1 cellular context compared by ENCODE assay signal in genomic region chr5:115841382-115842088, GRCh38.
TF ChIP-seq lines count a peak whose summit lies in the region.

AP3S1 (plus strand) TSS chr5:115841935; CDS start chr5:115842038, 103 bp downstream.
ATG12 (minus strand) TSS chr5:115841565; CDS start chr5:115841552, 13 bp downstream.

TF ChIP-seq in HepG2, 621 proteins besides CTCF, POLR2A, EP300 and RAD21 (continued from another document and continues in another):
- TF ChIP-seq MTERF4 (CRISPR knock-in tag; IDR thresholded peaks at IDR 0.05): peak; percentile 80
- TF ChIP-seq KLF12 (CRISPR knock-in tag; IDR thresholded peaks at IDR 0.05; ENCODE audit: borderline replicate concordance): peak; percentile 61; the same call in 1 of the 2 replicates
- peak; percentile 88 for TF ChIP-seq SAP130 (CRISPR knock-in tag; IDR thresholded peaks at IDR 0.05; ENCODE audit: low read depth)
- TF ChIP-seq KMT2A (CRISPR knock-in tag; IDR thresholded peaks at IDR 0.05): peak; percentile 80
- peak; percentile 75 for TF ChIP-seq KDM3A (CRISPR knock-in tag; IDR thresholded peaks at IDR 0.05; ENCODE audit: low read depth)
- TF ChIP-seq ZFP82 (CRISPR knock-in tag; IDR thresholded peaks at IDR 0.05; ENCODE audit: borderline replicate concordance): peak; percentile 22; the same call in 1 of the 2 replicates
- TF ChIP-seq ZNF710 (CRISPR knock-in tag; IDR thresholded peaks at IDR 0.05; ENCODE audit: borderline replicate concordance): peak; percentile 38; the same call in 1 of the 2 replicates
- TF ChIP-seq PAX8 (CRISPR knock-in tag; IDR thresholded peaks at IDR 0.05; ENCODE audit: borderline replicate concordance): no peak
- TF ChIP-seq THAP8 (CRISPR knock-in tag; IDR thresholded peaks at IDR 0.05; ENCODE audit: borderline replicate concordance): no peak
- TF ChIP-seq SP2 (CRISPR knock-in tag; IDR thresholded peaks at IDR 0.05): 0 out of 2 replicates have a peak, but pooled peaks have one; percentile 6
- peak; percentile 53; the same call in 1 of the 2 replicates for TF ChIP-seq RXRA (CRISPR knock-in tag; IDR thresholded peaks at IDR 0.05)
- no peak; the same call in 1 of the 2 replicates for TF ChIP-seq USF2 (IDR thresholded peaks at IDR 0.05; ENCODE audit: low read depth, low read length)
- peak; percentile 44; the same call in 1 of the 2 replicates for TF ChIP-seq USF2 (CRISPR knock-in tag; IDR thresholded peaks at IDR 0.05; ENCODE audit: borderline replicate concordance)
- TF ChIP-seq ZNF20 (CRISPR knock-in tag; IDR thresholded peaks at IDR 0.05): peak; percentile 66; the same call in 1 of the 2 replicates
- peak; percentile 90 for TF ChIP-seq ZNF841 (CRISPR knock-in tag; IDR thresholded peaks at IDR 0.05; ENCODE audit: borderline replicate concordance)
- TF ChIP-seq MNT (IDR thresholded peaks at IDR 0.05): peak; percentile 70
- no peak for TF ChIP-seq NR2F1 (CRISPR knock-in tag; IDR thresholded peaks at IDR 0.05)
- peak; percentile 85; the same call in 1 of the 2 replicates for TF ChIP-seq ZSCAN20 (CRISPR knock-in tag; IDR thresholded peaks at IDR 0.05; ENCODE audit: borderline replicate concordance)
- TF ChIP-seq ZBTB7B (CRISPR knock-in tag; IDR thresholded peaks at IDR 0.05): peak; percentile 80
- peak; percentile 76; the same call in 1 of the 2 replicates for TF ChIP-seq ZNF747 (CRISPR knock-in tag; IDR thresholded peaks at IDR 0.05; ENCODE audit: borderline replicate concordance)
- TF ChIP-seq HNRNPK (IDR thresholded peaks at IDR 0.05; ENCODE audit: low read depth, low read length, poor library complexity, severe bottlenecking): no peak
- 0 out of 2 replicates have a peak, but pooled peaks have one; percentile 87 for TF ChIP-seq RNF219 (CRISPR knock-in tag; IDR thresholded peaks at IDR 0.05)
- peak; percentile 95 for TF ChIP-seq ZSCAN9 (CRISPR knock-in tag; IDR thresholded peaks at IDR 0.05; ENCODE audit: borderline replicate concordance)
- peak; percentile 22 for TF ChIP-seq PHF21A (CRISPR knock-in tag; IDR thresholded peaks at IDR 0.05)
- TF ChIP-seq HOXA7 (CRISPR knock-in tag; IDR thresholded peaks at IDR 0.05): peak; percentile 91; the same call in 1 of the 2 replicates
- TF ChIP-seq MYC (CRISPR knock-in tag; IDR thresholded peaks at IDR 0.05; ENCODE audit: borderline replicate concordance): peak; percentile 88
- peak; percentile 82; the same call in 1 of the 2 replicates for TF ChIP-seq ZNF235 (CRISPR knock-in tag; IDR thresholded peaks at IDR 0.05; ENCODE audit: borderline replicate concordance)
- 0 out of 2 replicates have a peak, but pooled peaks have one; percentile 20 for TF ChIP-seq ZNF451 (CRISPR knock-in tag; IDR thresholded peaks at IDR 0.05)
- peak; percentile 94 for TF ChIP-seq ZNF441 (CRISPR knock-in tag; IDR thresholded peaks at IDR 0.05; ENCODE audit: borderline replicate concordance)
- peak; percentile 96 for TF ChIP-seq ELF4 (CRISPR knock-in tag; IDR thresholded peaks at IDR 0.05; ENCODE audit: borderline replicate concordance)
- peak; percentile 92 for TF ChIP-seq ZNF879 (CRISPR knock-in tag; IDR thresholded peaks at IDR 0.05)
- TF ChIP-seq RFXAP (CRISPR knock-in tag; IDR thresholded peaks at IDR 0.05; ENCODE audit: borderline replicate concordance): peak; percentile 66; the same call in 1 of the 2 replicates
- TF ChIP-seq SRSF1 (optimal IDR thresholded peaks at IDR 0.05; ENCODE audit: low read depth, low read length): peak; percentile 57
- no peak for TF ChIP-seq SCMH1 (CRISPR knock-in tag; IDR thresholded peaks at IDR 0.05; ENCODE audit: borderline replicate concordance)
- peak; percentile 95 for TF ChIP-seq AHR (CRISPR knock-in tag; IDR thresholded peaks at IDR 0.05)
- 0 out of 2 replicates have a peak, but pooled peaks have one; percentile 34 for TF ChIP-seq TP53 (CRISPR knock-in tag; conservative IDR thresholded peaks at IDR 0.05)
- TF ChIP-seq NPAS2 (CRISPR knock-in tag; IDR thresholded peaks at IDR 0.05; ENCODE audit: borderline replicate concordance): no peak
- TF ChIP-seq ZHX2 (IDR thresholded peaks at IDR 0.05; ENCODE audit: low read depth): peak; percentile 80
- TF ChIP-seq ZHX2 (CRISPR knock-in tag; IDR thresholded peaks at IDR 0.05; ENCODE audit: borderline replicate concordance): peak; percentile 72; the same call in 1 of the 2 replicates
- TF ChIP-seq ZNF761 (CRISPR knock-in tag; conservative IDR thresholded peaks at IDR 0.05): 0 out of 2 replicates have a peak, but pooled peaks have one; percentile 54
- TF ChIP-seq SALL2 (CRISPR knock-in tag; IDR thresholded peaks at IDR 0.05): peak; percentile 58; the same call in 1 of the 2 replicates
- no peak for TF ChIP-seq EZH2 (conservative IDR thresholded peaks at IDR 0.05; ENCODE audit: low read depth, low read length)
- no peak for TF ChIP-seq GTF2F1 (IDR thresholded peaks at IDR 0.05; ENCODE audit: low read length)
- TF ChIP-seq ZC3H13 (CRISPR knock-in tag; IDR thresholded peaks at IDR 0.05): peak; percentile 88; the same call in 1 of the 2 replicates
- peak; percentile 70; the same call in 1 of the 2 replicates for TF ChIP-seq MIER2 (CRISPR knock-in tag; IDR thresholded peaks at IDR 0.05)
- TF ChIP-seq BRCA1 (CRISPR knock-in tag; IDR thresholded peaks at IDR 0.05): no peak
